12 cellular contexts compared by ENCODE assay signal in genomic region chr14:63737582-63738006, GRCh38. TPM values are rescaled to one million over a fixed set of nuclear protein-coding genes. Genes with fewer than 3 reads are reported as not detected.
DNase-seq lines count a peak whose midpoint lies in the region; ATAC-seq and TF ChIP-seq lines count a peak whose summit lies in the region.
"Had no signal": no experiment of that assay in that cellular context is flagged by ENCODE, and none has a peak within 500 bp of the region (broad histone marks: within the 10 kb centered on the region; RNA-seq: fewer than 3 reads in every experiment).

No MANE protein-coding gene starts in this region.

- H3K4me3 Mint-ChIP-seq in T-helper 1 cell treated with Interleukin-12 subunit alpha and Interleukin-12 subunit beta and Interleukin-4 antibody, amounts not matched to agents 30 μg/mL and 1 μg/mL, for 36 hours: peak overlapping the region; percentile 58
- H3K4me3 Mint-ChIP-seq in type B pancreatic cell: no peak overlapping the region
- H3K4me3 Mint-ChIP-seq in natural killer cell treated with Interleukin-12 subunit alpha and Interleukin-12 subunit beta and Interleukin-15 and Interleukin-18, amount 100 ng/mL, for 72 hours: no peak overlapping the region
- H3K4me3 Mint-ChIP-seq: neural crest cell had no signal

- H3K9me3 Mint-ChIP-seq in T-helper 1 cell treated with Interleukin-12 subunit alpha and Interleukin-12 subunit beta and Interleukin-4 antibody, amounts not matched to agents 30 μg/mL and 1 μg/mL, for 36 hours: no peaks in the 10 kb centered on the region
- no peaks in the 10 kb centered on the region for H3K9me3 Mint-ChIP-seq in type B pancreatic cell
- H3K9me3 Mint-ChIP-seq in natural killer cell treated with Interleukin-12 subunit alpha and Interleukin-12 subunit beta and Interleukin-15 and Interleukin-18, amount 100 ng/mL, for 72 hours: no peaks in the 10 kb centered on the region
- H3K9me3 Mint-ChIP-seq: neural crest cell had no signal

- TF ChIP-seq CTCF in type B pancreatic cell (conservative IDR thresholded peaks at IDR 0.05): no peak

- H3K4me1 Mint-ChIP-seq in T-helper 1 cell treated with Interleukin-12 subunit alpha and Interleukin-12 subunit beta and Interleukin-4 antibody, amounts not matched to agents 30 μg/mL and 1 μg/mL, for 36 hours (ENCODE audit: low read depth): peaks cover 14% of the 10 kb centered on the region
- H3K4me1 Mint-ChIP-seq in type B pancreatic cell (ENCODE audit: unreplicated experiment): no peaks in the 10 kb centered on the region
- H3K4me1 Mint-ChIP-seq in natural killer cell treated with Interleukin-12 subunit alpha and Interleukin-12 subunit beta and Interleukin-15 and Interleukin-18, amount 100 ng/mL, for 72 hours (ENCODE audit: low read depth in 2 of 2): peaks cover 0 to 12% of the 10 kb centered on the region in 2 donors
- H3K4me1 Mint-ChIP-seq: neural crest cell had no signal

- H3K27ac Mint-ChIP-seq in T-helper 1 cell treated with Interleukin-12 subunit alpha and Interleukin-12 subunit beta and Interleukin-4 antibody, amounts not matched to agents 30 μg/mL and 1 μg/mL, for 36 hours: peak overlapping the region; percentile 86
- H3K27ac Mint-ChIP-seq in type B pancreatic cell: no peak overlapping the region
- no peak overlapping the region for H3K27ac Mint-ChIP-seq in natural killer cell treated with Interleukin-12 subunit alpha and Interleukin-12 subunit beta and Interleukin-15 and Interleukin-18, amount 100 ng/mL, for 72 hours

- ATAC-seq in GM18499 (IDR thresholded peaks at IDR 0.05; ENCODE audit: insufficient read depth, unreplicated experiment): peak; percentile 93
- ATAC-seq in GM19397 (IDR thresholded peaks at IDR 0.05; ENCODE audit: unreplicated experiment): peak; percentile 87
- peak; percentile 89 for ATAC-seq in HG03025 (IDR thresholded peaks at IDR 0.05; ENCODE audit: low FRiP score, unreplicated experiment)
- no peak for ATAC-seq in natural killer cell treated with Interleukin-12 subunit alpha and Interleukin-12 subunit beta and Interleukin-15 and Interleukin-18, amount 100 ng/mL, for 72 hours

- peaks cover 9% of the 10 kb centered on the region for H3K27me3 Mint-ChIP-seq in T-helper 1 cell treated with Interleukin-12 subunit alpha and Interleukin-12 subunit beta and Interleukin-4 antibody, amounts not matched to agents 30 μg/mL and 1 μg/mL, for 36 hours (ENCODE audit: low read depth)
- no peaks in the 10 kb centered on the region for H3K27me3 Mint-ChIP-seq in type B pancreatic cell
- H3K27me3 Mint-ChIP-seq in natural killer cell treated with Interleukin-12 subunit alpha and Interleukin-12 subunit beta and Interleukin-15 and Interleukin-18, amount 100 ng/mL, for 72 hours: no peaks in the 10 kb centered on the region

- DNase-seq in type B pancreatic cell (ENCODE audit: extremely low spot score, unreplicated experiment) (no peak), NCI-H526 (lab: John Stamatoyannopoulos, UW) (no peak), NCI-H748 (lab: John Stamatoyannopoulos, UW; ENCODE audit: unreplicated experiment) (no peak)
- DNase-seq in natural killer cell treated with Interleukin-12 subunit alpha and Interleukin-12 subunit beta and Interleukin-15 and Interleukin-18, amount 100 ng/mL, for 72 hours (ENCODE audit: low spot score): no peak
- DNase-seq: EL, NCI-H82, WERI-Rb-1 had no signal

- no peaks in the 10 kb centered on the region for H3K36me3 Mint-ChIP-seq in T-helper 1 cell treated with Interleukin-12 subunit alpha and Interleukin-12 subunit beta and Interleukin-4 antibody, amounts not matched to agents 30 μg/mL and 1 μg/mL, for 36 hours (ENCODE audit: low read depth)
- H3K36me3 Mint-ChIP-seq in type B pancreatic cell: no peaks in the 10 kb centered on the region
- H3K36me3 Mint-ChIP-seq in natural killer cell treated with Interleukin-12 subunit alpha and Interleukin-12 subunit beta and Interleukin-15 and Interleukin-18, amount 100 ng/mL, for 72 hours: no peaks in the 10 kb centered on the region

RNA-seq across cellular contexts. Expression of gene SGPP1, which starts 9.7 kb away (rescaled TPM):
- 8.2 and 8.7 TPM in 2 replicates for total RNA-seq in type B pancreatic cell (ENCODE audit: low replicate concordance)
- total RNA-seq in natural killer cell treated with Interleukin-12 subunit alpha and Interleukin-12 subunit beta and Interleukin-15 and Interleukin-18, amount 100 ng/mL, for 72 hours: 10 to 100 TPM; 10.9 to 15.0 TPM

Comparison
In these comparisons a context has a peak if more than half of its experiments do, and no peak if none do; other contexts are left out.
1. ATAC-seq: peak in GM18499 (single experiment), GM19397 (single experiment) and HG03025 (single experiment); none in natural killer cell treated with Interleukin-12 subunit alpha and Interleukin-12 subunit beta and Interleukin-15 and Interleukin-18, amount 100 ng/mL, for 72 hours (0 of 2).